ENCODE assay signal across 29 cellular contexts in genomic region chr11:117912497-117912896, GRCh38. TPM values are rescaled to one million over a fixed set of nuclear protein-coding genes. Genes with fewer than 3 reads are reported as not detected.
"Had no signal": no experiment of that assay in that cellular context is flagged by ENCODE, and none has a peak within 500 bp of the region (broad histone marks: within the 10 kb centered on the region; RNA-seq: fewer than 3 reads in every experiment).

No MANE protein-coding gene starts in this region.

- H3K4me3 ChIP-seq: breast epithelium, SK-N-MC had no signal

- ATAC-seq: HepG2, Panc1, Right ventricle myocardium inferior, T-cell had no signal

- H3K27ac Mint-ChIP-seq: activated B cell treated with CpG ODN at 0.5 μM for 24 hours; activated CD4-positive, alpha-beta T cell treated with anti-CD3 and anti-CD28 coated beads, Interleukin-2, amount 10 ng/mL, durations not matched to agents 24 days and 14 days; activated naive CD8-positive, alpha-beta T cell; T-cell had no signal

- H3K27ac ChIP-seq: breast epithelium, KMS-11, SK-N-MC had no signal

- H3K9me3 ChIP-seq: breast epithelium had no signal

- H3K4me1 ChIP-seq: breast epithelium had no signal

- DNase-seq: activated B cell treated with CpG ODN at 0.5 μM for 24 hours; activated CD4-positive, alpha-beta T cell treated with anti-CD3 and anti-CD28 coated beads for 1 hour; activated CD4-positive, alpha-beta T cell treated with anti-CD3 and anti-CD28 coated beads, Interleukin-2, amount 10 ng/mL, durations not matched to agents 24 days and 14 days; activated CD4-positive, alpha-beta T cell treated with anti-CD3 and anti-CD28 coated beads, Interleukin-2, amount 50 U/mL, for 48 hours; activated CD8-positive, alpha-beta memory T cell treated with anti-CD3 and anti-CD28 coated beads, Interleukin-2, amount 50 U/mL, for 48 hours; activated effector memory CD4-positive, alpha-beta T cell treated with Interleukin-2 at 50 U/mL for 16 hours; activated naive CD4-positive, alpha-beta T cell; activated T-cell treated with anti-CD3 and anti-CD28 coated beads, Interleukin-2, amount 50 U/mL, for 1 hour; aorta; MV-4-11; NCI-H1092 treated with DMSO at 0.1 percent for 48 hours; NCI-H1417 treated with DMSO at 0.1 percent for 48 hours; NCI-H1694 treated with DMSO at 0.1 percent for 48 hours; NCI-H2081; NCI-H510A treated with DMSO at 0.1 percent for 48 hours; NCI-H69; NK-92 treated with Interleukin-12 subunit alpha and Interleukin-12 subunit beta, amount 100 ng/mL, for 24 hours; OCI-M1; RPMI8226; T-cell; T1000 had no signal

- H3K4me2 ChIP-seq: KMS-11 had no signal

- H3K36me3 ChIP-seq: breast epithelium had no signal

- H3K4me3 Mint-ChIP-seq: activated B cell treated with CpG ODN at 0.5 μM for 24 hours; activated CD4-positive, alpha-beta T cell treated with anti-CD3 and anti-CD28 coated beads, Interleukin-2, amount 10 ng/mL, durations not matched to agents 24 days and 14 days; activated naive CD8-positive, alpha-beta T cell; T-cell had no signal

- H3K9me3 Mint-ChIP-seq: activated B cell treated with CpG ODN at 0.5 μM for 24 hours; activated CD4-positive, alpha-beta T cell treated with anti-CD3 and anti-CD28 coated beads, Interleukin-2, amount 10 ng/mL, durations not matched to agents 24 days and 14 days; T-cell had no signal

- H3K27me3 Mint-ChIP-seq: activated CD4-positive, alpha-beta T cell treated with anti-CD3 and anti-CD28 coated beads, Interleukin-2, amount 10 ng/mL, durations not matched to agents 24 days and 14 days; activated naive CD8-positive, alpha-beta T cell had no signal

- H3K27me3 ChIP-seq: breast epithelium had no signal

- H3K9ac ChIP-seq: KMS-11 had no signal

RNA-seq across cellular contexts. Expression of gene TMPRSS13, which starts 16.7 kb away (rescaled TPM):
- total RNA-seq: HepG2, MCF 10A, Right ventricle myocardium inferior had no signal
- polyA plus RNA-seq: HepG2 had no signal

RNA-seq across cellular contexts. Expression of gene FXYD6, which starts 36.0 kb away (rescaled TPM):
- total RNA-seq: activated B cell treated with CpG ODN at 0.5 μM for 24 hours; activated CD4-positive, alpha-beta T cell treated with anti-CD3 and anti-CD28 coated beads, Interleukin-2, amount 10 ng/mL, durations not matched to agents 24 days and 14 days; HepG2; MCF 10A had no signal
- polyA plus RNA-seq: HepG2 had no signal
